Comparison of ENCODE assay signal across 33 cellular contexts in the genomic region with DNA sequence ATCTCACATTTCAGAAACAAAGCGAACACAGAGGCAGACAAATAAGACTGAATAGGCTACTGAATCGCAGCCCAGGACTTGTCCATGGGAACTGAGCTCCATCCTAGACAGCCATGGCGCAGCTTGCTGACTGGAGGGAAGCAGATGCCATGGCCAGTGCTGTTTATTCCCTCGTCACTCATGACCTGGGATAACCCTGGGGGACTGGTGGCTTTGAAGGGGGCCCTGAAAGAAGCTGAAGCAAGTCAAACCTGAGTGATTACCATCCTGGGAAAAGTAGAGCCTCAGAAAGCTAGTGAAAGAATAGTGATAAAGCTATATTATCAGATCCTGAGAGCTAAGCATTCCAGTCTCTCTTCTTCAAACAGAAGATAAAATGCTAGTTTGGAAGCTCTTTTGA.
"Had no signal": no experiment of that assay in that cellular context is flagged by ENCODE, and none has a peak within 500 bp of the region (broad histone marks: within the 10 kb centered on the region; RNA-seq: fewer than 3 reads in every experiment).

No MANE protein-coding gene starts in this region.

- H3K4me1 Mint-ChIP-seq: activated CD4-positive, alpha-beta T cell treated with anti-CD3 and anti-CD28 coated beads for 36 hours; activated CD4-positive, alpha-beta T cell treated with anti-CD3 and anti-CD28 coated beads, Interleukin-2, amount 10 ng/mL, durations not matched to agents 24 days and 14 days; activated CD8-positive, alpha-beta memory T cell treated with anti-CD3 and anti-CD28 coated beads, Interleukin-2, amount 10 ng/mL, durations not matched to agents 7 days and 5 days; activated naive CD4-positive, alpha-beta T cell treated with anti-CD3 and anti-CD28 coated beads, Interleukin-2, amount 10 ng/mL, durations not matched to agents 7 days and 5 days; activated naive CD8-positive, alpha-beta T cell treated with anti-CD3 and anti-CD28 coated beads, Interleukin-2, amount 10 ng/mL, durations not matched to agents 7 days and 5 days; central memory CD8-positive, alpha-beta T cell; T-cell had no signal

- H3K36me3 Mint-ChIP-seq: activated CD8-positive, alpha-beta memory T cell treated with anti-CD3 and anti-CD28 coated beads, Interleukin-2, amount 10 ng/mL, durations not matched to agents 7 days and 5 days; activated naive CD4-positive, alpha-beta T cell treated with anti-CD3 and anti-CD28 coated beads, Interleukin-2, amount 10 ng/mL, durations not matched to agents 7 days and 5 days; activated naive CD8-positive, alpha-beta T cell treated with anti-CD3 and anti-CD28 coated beads, Interleukin-2, amount 10 ng/mL, durations not matched to agents 7 days and 5 days had no signal

- H3K27me3 ChIP-seq: brain microvascular endothelial cell, dorsolateral prefrontal cortex, esophagus muscularis mucosa, foreskin keratinocyte, gastrocnemius medialis, heart left ventricle had no signal

- H3K4me3 ChIP-seq: coronary artery, dorsolateral prefrontal cortex, esophagus muscularis mucosa, gastrocnemius medialis, heart left ventricle had no signal

- H3K27me3 Mint-ChIP-seq: activated CD4-positive, alpha-beta memory T cell treated with anti-CD3 and anti-CD28 coated beads for 36 hours; activated CD4-positive, alpha-beta T cell treated with anti-CD3 and anti-CD28 coated beads for 36 hours; activated CD4-positive, alpha-beta T cell treated with anti-CD3 and anti-CD28 coated beads, Interleukin-2, amount 10 ng/mL, durations not matched to agents 24 days and 14 days; activated CD8-positive, alpha-beta memory T cell treated with anti-CD3 and anti-CD28 coated beads, Interleukin-2, amount 10 ng/mL, durations not matched to agents 7 days and 5 days; activated naive CD4-positive, alpha-beta T cell treated with anti-CD3 and anti-CD28 coated beads, Interleukin-2, amount 10 ng/mL, durations not matched to agents 7 days and 5 days; activated naive CD8-positive, alpha-beta T cell treated with anti-CD3 and anti-CD28 coated beads, Interleukin-2, amount 10 ng/mL, durations not matched to agents 7 days and 5 days; central memory CD8-positive, alpha-beta T cell; dendritic cell treated with granulocyte-macrophage colony-stimulating factor and Interleukin-4, amounts not matched to agents 40 ng/mL and 50 ng/mL, for 4 days; T-cell had no signal

- ATAC-seq: activated CD4-positive, alpha-beta T cell treated with anti-CD3 and anti-CD28 coated beads for 36 hours; activated CD8-positive, alpha-beta memory T cell treated with anti-CD3 and anti-CD28 coated beads, Interleukin-2, amount 10 ng/mL, durations not matched to agents 7 days and 5 days; activated CD8-positive, alpha-beta T cell treated with anti-CD3 and anti-CD28 coated beads, Interleukin-2, amount 10 ng/mL, durations not matched to agents 7 days and 5 days; activated naive CD4-positive, alpha-beta T cell treated with anti-CD3 and anti-CD28 coated beads, Interleukin-2, amount 50 U/mL, for 72 hours; foreskin keratinocyte; gastrocnemius medialis; heart left ventricle; T-cell had no signal

- H3K9me3 Mint-ChIP-seq: activated CD4-positive, alpha-beta memory T cell treated with anti-CD3 and anti-CD28 coated beads for 36 hours; activated CD4-positive, alpha-beta T cell treated with anti-CD3 and anti-CD28 coated beads, Interleukin-2, amount 10 ng/mL, durations not matched to agents 24 days and 14 days; activated naive CD4-positive, alpha-beta T cell treated with anti-CD3 and anti-CD28 coated beads, Interleukin-2, amount 10 ng/mL, durations not matched to agents 7 days and 5 days; activated naive CD4-positive, alpha-beta T cell treated with anti-CD3 and anti-CD28 coated beads, Interleukin-2, amount 50 U/mL, for 72 hours; activated naive CD8-positive, alpha-beta T cell treated with anti-CD3 and anti-CD28 coated beads, Interleukin-2, amount 10 ng/mL, durations not matched to agents 7 days and 5 days; activated T-helper 1 cell treated with anti-CD3 and anti-CD28 coated beads, Interleukin-12 subunit alpha, Interleukin-12 subunit beta, Interleukin-2, Interleukin-4 antibody, amounts not matched to agents 30 ng/mL and 10 ng/mL and 1 ng/mL, durations not matched to agents 14 hours and 24 hours and 36 hours; activated T-helper 2 cell treated with anti-CD3 and anti-CD28 coated beads, Interferon-gamma antibody, Interleukin-2, Interleukin-4, amounts not matched to agents 10 μg/mL and 5 μg/mL and 100 μg/mL, durations not matched to agents 14 hours and 24 hours and 36 hours; central memory CD8-positive, alpha-beta T cell; dendritic cell treated with granulocyte-macrophage colony-stimulating factor and Interleukin-4, amounts not matched to agents 40 ng/mL and 50 ng/mL, for 4 days; T-cell; T-helper 1 cell treated with Interleukin-12 subunit alpha and Interleukin-12 subunit beta and Interleukin-4 antibody, amounts not matched to agents 30 μg/mL and 1 μg/mL, for 36 hours had no signal

- H3K9me3 ChIP-seq: esophagus muscularis mucosa, gastrocnemius medialis, heart left ventricle had no signal

- H3K36me3 ChIP-seq: brain microvascular endothelial cell, gastrocnemius medialis had no signal

- DNase-seq: activated CD4-positive, alpha-beta memory T cell treated with anti-CD3 and anti-CD28 coated beads for 36 hours; activated CD4-positive, alpha-beta T cell treated with anti-CD3 and anti-CD28 coated beads for 36 hours; activated CD4-positive, alpha-beta T cell treated with anti-CD3 and anti-CD28 coated beads, Interleukin-2, amount 10 ng/mL, durations not matched to agents 24 days and 14 days; activated CD4-positive, CD25-positive, alpha-beta regulatory T cell; activated CD4-positive, CD25-positive, alpha-beta regulatory T cell treated with anti-CD3 and anti-CD28 coated beads, Interleukin-2, amount 50 U/mL, for 72 hours; activated CD8-positive, alpha-beta memory T cell treated with anti-CD3 and anti-CD28 coated beads, Interleukin-2, amount 10 ng/mL, durations not matched to agents 7 days and 5 days; activated CD8-positive, alpha-beta memory T cell treated with anti-CD3 and anti-CD28 coated beads, Interleukin-2, amount 50 U/mL, for 4 hours; activated CD8-positive, alpha-beta T cell treated with anti-CD3 and anti-CD28 coated beads, Interleukin-2, amount 10 ng/mL, durations not matched to agents 7 days and 5 days; activated effector memory CD4-positive, alpha-beta T cell treated with anti-CD3 and anti-CD28 coated beads, Interleukin-2, amount 50 U/mL, for 16 hours; activated naive CD4-positive, alpha-beta T cell treated with anti-CD3 and anti-CD28 coated beads, Interleukin-2, amount 10 ng/mL, durations not matched to agents 7 days and 5 days; activated naive CD8-positive, alpha-beta T cell treated with anti-CD3 and anti-CD28 coated beads, Interleukin-2, amount 10 ng/mL, durations not matched to agents 7 days and 5 days; activated T-cell treated with anti-CD3 and anti-CD28 coated beads, Interleukin-2, amount 50 U/mL, for 1 hour; activated T-cell treated with anti-CD3 and anti-CD28 coated beads, Interleukin-2, amount 50 U/mL, for 48 hours; amniotic stem cell; anterior cingulate cortex; brain microvascular endothelial cell; dorsolateral prefrontal cortex; effector memory CD4-positive, alpha-beta T cell; erythroblast; foreskin keratinocyte; gastrocnemius medialis; glutamatergic neuron; heart left ventricle; T-cell; T-helper 9 cell had no signal

- H3K27ac ChIP-seq: brain microvascular endothelial cell, coronary artery, dorsolateral prefrontal cortex, esophagus muscularis mucosa, foreskin keratinocyte, gastrocnemius medialis, heart left ventricle had no signal

- H3K4me3 Mint-ChIP-seq: activated CD4-positive, alpha-beta memory T cell treated with anti-CD3 and anti-CD28 coated beads for 36 hours; activated CD4-positive, alpha-beta T cell treated with anti-CD3 and anti-CD28 coated beads for 36 hours; activated CD4-positive, alpha-beta T cell treated with anti-CD3 and anti-CD28 coated beads, Interleukin-2, amount 10 ng/mL, durations not matched to agents 24 days and 14 days; activated CD8-positive, alpha-beta memory T cell treated with anti-CD3 and anti-CD28 coated beads, Interleukin-2, amount 10 ng/mL, durations not matched to agents 7 days and 5 days; activated CD8-positive, alpha-beta T cell treated with anti-CD3 and anti-CD28 coated beads, Interleukin-2, amount 10 ng/mL, durations not matched to agents 7 days and 5 days; activated naive CD4-positive, alpha-beta T cell treated with anti-CD3 and anti-CD28 coated beads, Interleukin-2, amount 10 ng/mL, durations not matched to agents 7 days and 5 days; activated naive CD8-positive, alpha-beta T cell treated with anti-CD3 and anti-CD28 coated beads, Interleukin-2, amount 10 ng/mL, durations not matched to agents 7 days and 5 days; activated T-helper 1 cell treated with anti-CD3 and anti-CD28 coated beads, Interleukin-12 subunit alpha, Interleukin-12 subunit beta, Interleukin-2, Interleukin-4 antibody, amounts not matched to agents 30 ng/mL and 10 ng/mL and 1 ng/mL, durations not matched to agents 14 hours and 24 hours and 36 hours; central memory CD8-positive, alpha-beta T cell; dendritic cell treated with granulocyte-macrophage colony-stimulating factor and Interleukin-4, amounts not matched to agents 40 ng/mL and 50 ng/mL, for 4 days; T-cell; T-helper 1 cell treated with Interleukin-12 subunit alpha and Interleukin-12 subunit beta and Interleukin-4 antibody, amounts not matched to agents 30 μg/mL and 1 μg/mL, for 36 hours had no signal

- H3K27ac Mint-ChIP-seq: activated CD4-positive, alpha-beta memory T cell treated with anti-CD3 and anti-CD28 coated beads for 36 hours; activated CD4-positive, alpha-beta T cell treated with anti-CD3 and anti-CD28 coated beads for 36 hours; activated CD4-positive, alpha-beta T cell treated with anti-CD3 and anti-CD28 coated beads, Interleukin-2, amount 10 ng/mL, durations not matched to agents 24 days and 14 days; activated CD8-positive, alpha-beta memory T cell treated with anti-CD3 and anti-CD28 coated beads, Interleukin-2, amount 10 ng/mL, durations not matched to agents 7 days and 5 days; activated CD8-positive, alpha-beta T cell treated with anti-CD3 and anti-CD28 coated beads, Interleukin-2, amount 10 ng/mL, durations not matched to agents 7 days and 5 days; activated naive CD4-positive, alpha-beta T cell treated with anti-CD3 and anti-CD28 coated beads, Interleukin-2, amount 10 ng/mL, durations not matched to agents 7 days and 5 days; activated naive CD4-positive, alpha-beta T cell treated with anti-CD3 and anti-CD28 coated beads, Interleukin-2, amount 50 U/mL, for 72 hours; activated naive CD8-positive, alpha-beta T cell treated with anti-CD3 and anti-CD28 coated beads, Interleukin-2, amount 10 ng/mL, durations not matched to agents 7 days and 5 days; activated T-helper 1 cell treated with anti-CD3 and anti-CD28 coated beads, Interleukin-12 subunit alpha, Interleukin-12 subunit beta, Interleukin-2, Interleukin-4 antibody, amounts not matched to agents 30 ng/mL and 10 ng/mL and 1 ng/mL, durations not matched to agents 14 hours and 24 hours and 36 hours; activated T-helper 2 cell treated with anti-CD3 and anti-CD28 coated beads, Interferon-gamma antibody, Interleukin-2, Interleukin-4, amounts not matched to agents 10 μg/mL and 5 μg/mL and 100 μg/mL, durations not matched to agents 14 hours and 24 hours and 36 hours; dendritic cell treated with granulocyte-macrophage colony-stimulating factor and Interleukin-4, amounts not matched to agents 40 ng/mL and 50 ng/mL, for 4 days; T-cell; T-helper 1 cell treated with Interleukin-12 subunit alpha and Interleukin-12 subunit beta and Interleukin-4 antibody, amounts not matched to agents 30 μg/mL and 1 μg/mL, for 36 hours had no signal

- H3K4me1 ChIP-seq: esophagus muscularis mucosa, foreskin keratinocyte, gastrocnemius medialis, heart left ventricle had no signal
